ENCODE assay signal across 18 cellular contexts in genomic region chr6:159821111-159821510, GRCh38. TPM values are rescaled to one million over a fixed set of nuclear protein-coding genes. Genes with fewer than 3 reads are reported as not detected.
"Had no signal": no experiment of that assay in that cellular context is flagged by ENCODE, and none has a peak within 500 bp of the region (broad histone marks: within the 10 kb centered on the region; RNA-seq: fewer than 3 reads in every experiment).

No MANE protein-coding gene starts in this region.

- H3K4me3 ChIP-seq: cardiac muscle cell, esophagus muscularis mucosa, lung, mucosa of descending colon, ovary, thoracic aorta had no signal

- H3K9me3 ChIP-seq: esophagus muscularis mucosa, mucosa of descending colon, ovary, thoracic aorta had no signal

- H3K27ac ChIP-seq: cardiac muscle cell, esophagus muscularis mucosa, ovary, thoracic aorta had no signal

- ATAC-seq: left cardiac atrium; mucosa of descending colon; stimulated activated naive CD8-positive, alpha-beta T cell treated with anti-CD3 and anti-CD28 coated beads, Interleukin-15, amount 100 ng/mL, for 72 hours had no signal

- H3K27ac Mint-ChIP-seq: activated T-cell treated with anti-CD3 and anti-CD28 coated beads, Interleukin-2, amount 50 U/mL, for 72 hours had no signal

- H3K9me3 Mint-ChIP-seq: activated T-cell treated with anti-CD3 and anti-CD28 coated beads, Interleukin-2, amount 50 U/mL, for 72 hours; stimulated activated naive CD8-positive, alpha-beta T cell treated with anti-CD3 and anti-CD28 coated beads, Interleukin-15, amount 100 ng/mL, for 72 hours had no signal

- DNase-seq: activated CD4-positive, alpha-beta T cell treated with anti-CD3 and anti-CD28 coated beads, Interleukin-2, amount 50 U/mL, for 48 hours; activated CD8-positive, alpha-beta memory T cell treated with anti-CD3 and anti-CD28 coated beads, Interleukin-2, amount 50 U/mL, for 4 hours; activated naive CD4-positive, alpha-beta T cell; activated T-cell treated with anti-CD3 and anti-CD28 coated beads, Interleukin-2, amount 50 U/mL, for 72 hours; glutamatergic neuron; left cardiac atrium; mucosa of descending colon; ovary; stimulated activated CD4-positive, alpha-beta T cell treated with anti-CD3 and anti-CD28 coated beads, Interleukin-4, amount 100 ng/mL, for 4 hours; stimulated activated naive CD8-positive, alpha-beta T cell treated with anti-CD3 and anti-CD28 coated beads, Interleukin-15, amount 100 ng/mL, for 72 hours; T-helper 2 cell had no signal

- H3K27me3 Mint-ChIP-seq: stimulated activated naive CD8-positive, alpha-beta T cell treated with anti-CD3 and anti-CD28 coated beads, Interleukin-15, amount 100 ng/mL, for 72 hours had no signal

- H3K36me3 ChIP-seq: cardiac muscle cell, ovary, thoracic aorta had no signal

- H3K27me3 ChIP-seq: cardiac muscle cell, esophagus muscularis mucosa, ovary had no signal

RNA-seq across cellular contexts. Expression of gene PNLDC1, which starts 21.0 kb away (rescaled TPM):
- total RNA-seq: fibroblast of villous mesenchyme, ureter had no signal
- polyA plus RNA-seq: neural cell had no signal
